In genomic region chr10:86512137-86512536, GRCh38 we compare ENCODE assay signal across 1 cellular context.
TF ChIP-seq lines count a peak whose summit lies in the region.

No MANE protein-coding gene starts in this region.

TF ChIP-seq in GM12878, 131 proteins besides CTCF, POLR2A, EP300 and RAD21:
- no peak for TF ChIP-seq ZNF274 (IDR thresholded peaks at IDR 0.05; ENCODE audit: insufficient read depth, insufficient read length)
- TF ChIP-seq ASH2L (IDR thresholded peaks at IDR 0.05; ENCODE audit: borderline replicate concordance, low read depth), result no peak
- TF ChIP-seq FOXM1 (IDR thresholded peaks at IDR 0.05; ENCODE audit: low read depth, low read length), result no peak
- no peak for TF ChIP-seq RCOR1 (conservative IDR thresholded peaks at IDR 0.05; ENCODE audit: low read depth, low read length)
- no peak for TF ChIP-seq MYB (IDR thresholded peaks at IDR 0.05; ENCODE audit: borderline replicate concordance, low read depth, low read length)
